ENCODE assay signal across 8 cellular contexts in the genomic region with DNA sequence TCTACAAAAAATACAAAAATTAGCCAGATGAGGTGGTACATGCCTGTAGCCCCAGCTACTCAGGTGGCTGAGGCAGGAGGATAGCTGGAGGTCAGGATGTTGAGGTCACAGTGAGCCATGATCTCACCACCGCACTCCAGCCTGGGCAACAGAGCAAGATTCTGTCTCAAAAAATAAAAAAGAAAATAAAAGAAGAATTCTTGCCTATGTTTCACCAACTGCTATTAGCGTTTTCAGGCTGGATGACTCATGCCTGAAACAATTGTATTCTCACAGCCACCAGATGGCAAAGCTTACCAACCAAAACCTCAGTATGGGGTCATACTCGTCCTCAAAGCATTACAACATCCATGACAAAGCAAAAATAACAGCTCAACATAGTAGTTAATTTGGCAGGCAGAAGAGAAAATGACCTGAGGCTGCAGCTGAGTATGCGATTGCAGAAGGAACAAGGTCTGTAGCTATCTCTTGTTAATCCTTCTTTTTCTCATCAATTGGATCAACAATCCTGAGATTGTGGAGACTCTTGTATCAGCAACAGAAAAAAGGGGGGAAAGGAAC. TPM values are rescaled to one million over a fixed set of nuclear protein-coding genes. Genes with fewer than 3 reads are reported as not detected.
DNase-seq lines count a peak whose midpoint lies in the region; ATAC-seq, FAIRE-seq and TF ChIP-seq lines count a peak whose summit lies in the region.

No MANE protein-coding gene starts in this region.

- TF ChIP-seq RAD21 in A549 (conservative IDR thresholded peaks at IDR 0.05 in 1 of 2, IDR thresholded peaks at IDR 0.05 in 1 of 2), result peak; percentile 71 to 81

- peak overlapping the region; percentile 73 to 92 for H3K27ac ChIP-seq in A549
- H3K27ac ChIP-seq in SJCRH30, result peak overlapping the region; percentile 42
- peak overlapping the region; percentile 92 for H3K27ac ChIP-seq in caudate nucleus (ENCODE audit: low read depth, low read length)
- H3K27ac ChIP-seq in keratinocyte (ENCODE audit: control insufficient read depth, insufficient read depth, low read length), result peak overlapping the region; percentile 61

- TF ChIP-seq CTCF in A549 (IDR thresholded peaks at IDR 0.05), result peak; percentile 60
- peak; percentile 33 for TF ChIP-seq CTCF in GM12873 (IDR thresholded peaks at IDR 0.05; ENCODE audit: insufficient read depth, low read depth, low read length, missing control alignments)
- TF ChIP-seq CTCF in keratinocyte (optimal IDR thresholded peaks at IDR 0.05 in 1 of 3, IDR thresholded peaks at IDR 0.05 in 1 of 3, conservative IDR thresholded peaks at IDR 0.05 in 1 of 3; ENCODE audit: extremely low read depth in 1 of 3, insufficient read depth in 2 of 3, low read length in 3 of 3), result peak; percentile 36 to 69 (median 60)

- CTCF ChIA-PET in A549 (lab: Yijun Ruan, JAX), result interaction anchor here (0.5 to 2.1 kb wide), 14 partner anchors 9 to 329 kb away, joined by 3 to 30 read pairs (median 4); a partner anchor contains a TSS

- DNase-seq in A549 (ENCODE audit: low read depth in 1 of 2, low spot score in 1 of 2) (peak; percentile 76 to 89), SJCRH30 (peak; percentile 64 to 84), caudate nucleus (lab: John Stamatoyannopoulos, UW) (peak in 44 of 61 donors; percentile 1 to 79 (median 26)), keratinocyte (ENCODE audit: low read depth, low spot score) (peak; percentile 65)
- peak; percentile 61 for DNase-seq in Jurkat, Clone E6-1 (ENCODE audit: low read depth, low spot score)
- peak; percentile 12 for DNase-seq in stimulated activated CD4-positive, alpha-beta T cell treated with anti-CD3 and anti-CD28 coated beads, Interleukin-2, amount 100 ng/mL, for 4 hours (ENCODE audit: low read depth)

- H3K4me3 ChIP-seq in A549, result no peak overlapping the region
- H3K4me3 ChIP-seq in Jurkat, Clone E6-1 (ENCODE audit: low read length), result no peak overlapping the region
- no peak overlapping the region for H3K4me3 ChIP-seq in SJCRH30
- H3K4me3 ChIP-seq in keratinocyte (ENCODE audit: control insufficient read depth in 2 of 3, extremely low read depth in 1 of 3, insufficient read depth in 2 of 3, low read depth in 1 of 3, low read length in 3 of 3), result no peak overlapping the region

- peaks cover 22% of the 10 kb centered on the region for H3K4me1 ChIP-seq in A549
- no peaks in the 10 kb centered on the region; the same call in 1 of the 2 replicates for H3K4me1 ChIP-seq in SJCRH30
- peaks cover 9% of the 10 kb centered on the region for H3K4me1 ChIP-seq in keratinocyte (ENCODE audit: control insufficient read depth, extremely low read depth, insufficient read depth, low read length)

- peak; percentile 99 to 100 for ATAC-seq in A549
- ATAC-seq in GM18909 (IDR thresholded peaks at IDR 0.05; ENCODE audit: poor library complexity, unreplicated experiment), result no peak

- TF ChIP-seq EP300 in A549 (IDR thresholded peaks at IDR 0.05), result no peak

- 7% methylated on average over 4 of the region's 4 CpGs for WGBS in A549 (ENCODE audit: missing lambda C conversion rate)

- H3K9ac ChIP-seq in keratinocyte (ENCODE audit: control insufficient read depth, extremely low read depth, insufficient read depth, low read length), result peak overlapping the region; percentile 33

- no peak overlapping the region for H2AFZ ChIP-seq in keratinocyte (ENCODE audit: control insufficient read depth, low read length)

- dilution Hi-C loops in keratinocyte (cut with MboI; ENCODE audit: extremely low pct_ligation_motif_present, low sequenced_read_pairs), result no loop called here

- no peak for TF ChIP-seq POLR2A in A549 (IDR thresholded peaks at IDR 0.05; ENCODE audit: low read length)

- no peaks in the 10 kb centered on the region for H3K9me1 ChIP-seq in keratinocyte (ENCODE audit: control insufficient read depth, extremely low read depth, insufficient read depth, low read length)

- FAIRE-seq in A549 (lab: Jason Lieb, UNC), result peak; percentile 51
- peak; percentile 95 for FAIRE-seq in keratinocyte (lab: Jason Lieb, UNC)

- POLR2A ChIA-PET in A549 (lab: Yijun Ruan, JAX), result interaction anchor here (1.8 kb wide), 1 partner anchor 70 kb away, joined by 10 read pairs; no protein-coding TSS in a partner anchor

- no peaks in the 10 kb centered on the region for H3K27me3 ChIP-seq in SJCRH30
- no peaks in the 10 kb centered on the region for H3K27me3 ChIP-seq in keratinocyte (ENCODE audit: control insufficient read depth, extremely low read depth, insufficient read depth, low read length)

- H3K36me3 ChIP-seq in SJCRH30 (peaks cover 27% of the 10 kb centered on the region), keratinocyte (ENCODE audit: control insufficient read depth in 2 of 2, extremely low read depth in 1 of 2, insufficient read depth in 2 of 2, low read length in 2 of 2) (peaks cover 4 to 5% of the 10 kb centered on the region in 2 experiments)

- H3K4me2 ChIP-seq in A549 (peak overlapping the region; percentile 52), keratinocyte (ENCODE audit: control insufficient read depth, extremely low read depth, insufficient read depth, low read depth, low read length) (peak overlapping the region; percentile 58)

- no peaks in the 10 kb centered on the region for H4K20me1 ChIP-seq in keratinocyte (ENCODE audit: control insufficient read depth, extremely low read depth, insufficient read depth, low read length)

- no peaks in the 10 kb centered on the region for H3K79me2 ChIP-seq in keratinocyte (ENCODE audit: control insufficient read depth, insufficient read depth, low read length)

- H3K9me3 ChIP-seq in A549, result no peaks in the 10 kb centered on the region
- no peaks in the 10 kb centered on the region for H3K9me3 ChIP-seq in SJCRH30 (replicated peaks)
- H3K9me3 ChIP-seq in keratinocyte (ENCODE audit: control insufficient read depth, low read depth, low read length), result no peaks in the 10 kb centered on the region

TF ChIP-seq in A549, 52 proteins besides CTCF, POLR2A, EP300 and RAD21 (continues in another document):
- no peak for TF ChIP-seq EHF (CRISPR knock-in tag; IDR thresholded peaks at IDR 0.05)
- peak; percentile 41 for TF ChIP-seq JUNB (IDR thresholded peaks at IDR 0.05)
- TF ChIP-seq KDM5A (IDR thresholded peaks at IDR 0.05), result no peak
- TF ChIP-seq JUN (IDR thresholded peaks at IDR 0.05), result peak in 1 of 2 experiments; percentile 37; a peak in 1 of 5 replicates
- TF ChIP-seq, protein P1, sequence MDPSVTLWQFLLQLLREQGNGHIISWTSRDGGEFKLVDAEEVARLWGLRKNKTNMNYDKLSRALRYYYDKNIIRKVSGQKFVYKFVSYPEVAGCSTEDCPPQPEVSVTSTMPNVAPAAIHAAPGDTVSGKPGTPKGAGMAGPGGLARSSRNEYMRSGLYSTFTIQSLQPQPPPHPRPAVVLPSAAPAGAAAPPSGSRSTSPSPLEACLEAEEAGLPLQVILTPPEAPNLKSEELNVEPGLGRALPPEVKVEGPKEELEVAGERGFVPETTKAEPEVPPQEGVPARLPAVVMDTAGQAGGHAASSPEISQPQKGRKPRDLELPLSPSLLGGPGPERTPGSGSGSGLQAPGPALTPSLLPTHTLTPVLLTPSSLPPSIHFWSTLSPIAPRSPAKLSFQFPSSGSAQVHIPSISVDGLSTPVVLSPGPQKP (IDR thresholded peaks at IDR 0.05; ENCODE audit: low read depth, low read length), result no peak
- no peak for TF ChIP-seq GATA3 (IDR thresholded peaks at IDR 0.05; ENCODE audit: borderline replicate concordance)
- TF ChIP-seq NR3C1 (IDR thresholded peaks at IDR 0.05), result no peak
- TF ChIP-seq FOSL2 (IDR thresholded peaks at IDR 0.05), result peak; percentile 65
- peak; percentile 97 for TF ChIP-seq FOSL2 (CRISPR knock-in tag; IDR thresholded peaks at IDR 0.05)
- TF ChIP-seq, protein P2, sequence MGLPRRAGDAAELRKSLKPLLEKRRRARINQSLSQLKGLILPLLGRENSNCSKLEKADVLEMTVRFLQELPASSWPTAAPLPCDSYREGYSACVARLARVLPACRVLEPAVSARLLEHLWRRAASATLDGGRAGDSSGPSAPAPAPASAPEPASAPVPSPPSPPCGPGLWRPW (IDR thresholded peaks at IDR 0.05), result no peak
- TF ChIP-seq, protein P3, sequence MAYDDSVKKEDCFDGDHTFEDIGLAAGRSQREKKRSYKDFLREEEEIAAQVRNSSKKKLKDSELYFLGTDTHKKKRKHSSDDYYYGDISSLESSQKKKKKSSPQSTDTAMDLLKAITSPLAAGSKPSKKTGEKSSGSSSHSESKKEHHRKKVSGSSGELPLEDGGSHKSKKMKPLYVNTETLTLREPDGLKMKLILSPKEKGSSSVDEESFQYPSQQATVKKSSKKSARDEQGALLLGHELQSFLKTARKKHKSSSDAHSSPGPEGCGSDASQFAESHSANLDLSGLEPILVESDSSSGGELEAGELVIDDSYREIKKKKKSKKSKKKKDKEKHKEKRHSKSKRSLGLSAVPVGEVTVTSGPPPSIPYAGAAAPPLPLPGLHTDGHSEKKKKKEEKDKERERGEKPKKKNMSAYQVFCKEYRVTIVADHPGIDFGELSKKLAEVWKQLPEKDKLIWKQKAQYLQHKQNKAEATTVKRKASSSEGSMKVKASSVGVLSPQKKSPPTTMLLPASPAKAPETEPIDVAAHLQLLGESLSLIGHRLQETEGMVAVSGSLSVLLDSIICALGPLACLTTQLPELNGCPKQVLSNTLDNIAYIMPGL (CRISPR knock-in tag; IDR thresholded peaks at IDR 0.05; ENCODE audit: borderline replicate concordance), result no peak
- no peak for TF ChIP-seq EHMT2 (IDR thresholded peaks at IDR 0.05; ENCODE audit: low read depth)
- TF ChIP-seq MYC (IDR thresholded peaks at IDR 0.05; ENCODE audit: borderline replicate concordance, low read length), result no peak
- TF ChIP-seq RARB (CRISPR knock-in tag; IDR thresholded peaks at IDR 0.05), result no peak

RNA-seq across cellular contexts. Expression of a gene that starts 52.2 kb away (rescaled TPM):
- polyA plus RNA-seq in A549 (2011; rRNA removed) (49.8 and 56.4 TPM in 2 replicates), A549 (2017; fragmentation: RNase III; extraction: RNeasy Plus Mini Kit Qiagen cat#74134 plus additional on column Dnase treatment) (20.0 to 25.6 TPM (median 25.0 TPM) in 3 replicates), keratinocyte (26.2 to 36.7 TPM (median 30.7 TPM) in 3 replicates)
- 15.0 and 15.7 TPM in 2 replicates for polyA plus RNA-seq in A549 (2012; cell fraction: cytosol; rRNA removed)
- 23.5 and 30.8 TPM in 2 replicates for polyA plus RNA-seq in A549 (2012; cell fraction: nucleus; rRNA removed)
- polyA minus RNA-seq in A549 (2011; rRNA and poly(A)+ RNA removed), result 66.5 and 99.2 TPM in 2 replicates
- polyA plus RNA-seq in Jurkat, Clone E6-1 (2012; ENCODE audit: insufficient read depth, insufficient read length), result 30.0 TPM
- 44.1 and 44.6 TPM in 2 replicates for total RNA-seq in SJCRH30 (2014; rRNA removed; shearing (Covaris generic))
- polyA plus RNA-seq in keratinocyte (2011; ENCODE audit: low read depth), result 12.6 TPM
- 16.0 and 20.9 TPM in 2 replicates for polyA plus RNA-seq in keratinocyte (2011; cell fraction: cytosol; rRNA removed)
- 68.7 and 71.0 TPM in 2 replicates for polyA plus RNA-seq in keratinocyte (2011; cell fraction: nucleus; rRNA removed)
- polyA plus RNA-seq in keratinocyte (2012; ENCODE audit: low replicate concordance), result 11.1 and 18.4 TPM in 2 replicates
- polyA minus RNA-seq in keratinocyte, result 43.9 to 57.9 TPM (median 48.9 TPM) in 3 replicates
- 16.9 TPM for polyA minus RNA-seq in keratinocyte (2011; cell fraction: cytosol; rRNA and poly(A)+ RNA removed)
- polyA minus RNA-seq in keratinocyte (2011; cell fraction: nucleus; rRNA and poly(A)+ RNA removed), result 47.1 and 88.3 TPM in 2 replicates

Comparison
In these comparisons a context has a peak if more than half of its experiments do, and no peak if none do; other contexts are left out.
1. DNase-seq: peak in every context shown above with its lines; median percentile 82 in A549; 74 in SJCRH30; 65 in keratinocyte; 61 in Jurkat, Clone E6-1; 26 in caudate nucleus; 12 in stimulated activated CD4-positive, alpha-beta T cell treated with anti-CD3 and anti-CD28 coated beads, Interleukin-2, amount 100 ng/mL, for 4 hours.
2. H3K27ac ChIP-seq: peak in every context shown above with its lines; median percentile 92 in caudate nucleus; 82 in A549; 61 in keratinocyte; 42 in SJCRH30.